Comparison of ENCODE assay signal across 11 cellular contexts in the genomic region with DNA sequence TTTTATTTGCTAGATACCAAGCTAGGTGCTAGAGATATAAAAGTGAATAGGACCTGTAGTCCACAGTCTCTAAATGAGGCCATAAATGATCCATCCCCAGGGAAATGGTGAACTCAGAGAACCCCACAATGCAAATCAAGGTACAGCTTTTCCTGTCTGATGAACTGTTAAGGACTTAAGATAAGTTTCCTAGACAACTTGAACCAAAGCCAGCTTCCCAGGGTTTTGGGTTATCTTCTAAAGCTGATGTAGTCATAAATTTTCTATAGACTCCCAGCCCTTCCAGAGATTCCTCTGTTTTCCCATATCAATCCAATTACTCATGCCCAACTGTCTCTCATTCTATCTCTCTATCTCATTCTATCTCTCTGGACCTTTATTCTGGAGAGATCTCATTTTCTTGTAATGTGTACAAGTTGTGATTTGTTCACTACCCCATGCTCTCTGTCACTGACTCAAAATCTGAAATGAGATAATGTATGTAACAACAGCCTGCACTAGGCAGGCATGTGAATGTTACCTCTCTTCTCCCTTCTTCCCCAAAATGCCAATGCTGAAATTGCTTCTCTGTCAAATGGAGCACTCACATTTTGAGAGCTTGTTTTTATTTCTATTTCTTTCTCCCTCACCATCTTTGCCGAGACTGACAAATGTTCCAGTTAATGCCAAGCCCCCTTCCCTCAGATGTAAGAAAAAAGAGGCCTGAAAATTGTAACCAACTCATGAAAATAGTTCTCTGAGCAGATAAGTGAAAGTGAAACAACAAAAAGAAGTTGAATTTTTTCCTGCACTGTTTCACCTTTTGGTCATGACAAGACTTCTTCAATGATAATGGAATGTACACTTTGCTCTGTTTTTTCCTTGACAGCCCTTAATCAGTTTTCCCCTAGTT.
A peak's percentile ranks its signal among the peaks of the same experiment; 100 is the strongest.
DNase-seq lines count a peak whose midpoint lies in the region; ATAC-seq and TF ChIP-seq lines count a peak whose summit lies in the region.
"Had no signal": no experiment of that assay in that cellular context is flagged by ENCODE, and none has a peak within 500 bp of the region (broad histone marks: within the 10 kb centered on the region; RNA-seq: fewer than 3 reads in every experiment).

No MANE protein-coding gene starts in this region.

- H3K27ac ChIP-seq in right cardiac atrium (ENCODE audit: low read length): peak overlapping the region; percentile 57
- H3K27ac ChIP-seq in tibial artery: peak overlapping the region; percentile 25 to 41
- H3K27ac ChIP-seq in endodermal cell (ENCODE audit: low read depth, low read length): no peak overlapping the region
- H3K27ac ChIP-seq: body of pancreas, vagina had no signal

- WGBS in right cardiac atrium: 23% methylated on average over 1 of the region's 1 CpG
- WGBS in endodermal cell (ENCODE audit: insufficient coverage in 1 of 2, insufficient read length in 1 of 2), 2 experiments: 91% methylated on average over 1 of the region's 1 CpG; no CpG with 5 or more reads in 1 of the 2 experiments

- H3K9ac ChIP-seq in endodermal cell (ENCODE audit: extremely low read depth, low read length, poor library complexity, severe bottlenecking): no peak overlapping the region

- ATAC-seq in right cardiac atrium (no peak), Right ventricle myocardium inferior (no peak), HG02938 (IDR thresholded peaks at IDR 0.05; ENCODE audit: unreplicated experiment) (peak; percentile 70), left ventricle myocardium superior (no peak)
- ATAC-seq in activated naive CD8-positive, alpha-beta T cell treated with anti-CD3 and anti-CD28 coated beads, Interleukin-2, amount 50 U/mL, for 24 hours: peak; percentile 22

- H3K27me3 Mint-ChIP-seq in activated naive CD8-positive, alpha-beta T cell treated with anti-CD3 and anti-CD28 coated beads, Interleukin-2, amount 50 U/mL, for 24 hours: no peaks in the 10 kb centered on the region
- H3K27me3 Mint-ChIP-seq in endodermal cell (ENCODE audit: insufficient read depth): no peaks in the 10 kb centered on the region
- H3K27me3 Mint-ChIP-seq: naive B cell had no signal

- H3K27me3 ChIP-seq in right cardiac atrium (ENCODE audit: control insufficient read depth, insufficient read depth) (no peaks in the 10 kb centered on the region), tibial artery (no peaks in the 10 kb centered on the region), endodermal cell (ENCODE audit: control insufficient read depth, insufficient read depth, low read length, poor library complexity, severe bottlenecking) (no peaks in the 10 kb centered on the region)
- H3K27me3 ChIP-seq: body of pancreas, vagina had no signal

- intact Hi-C loops in right cardiac atrium (cut with DNase I): no loop called here
- intact Hi-C loops in Right ventricle myocardium inferior (cut with DNase I): no loop called here
- intact Hi-C loops in tibial artery (cut with DNase I; ENCODE audit: low total_unique reads): no loop called here
- intact Hi-C loops in left ventricle myocardium superior (cut with micrococcal nuclease): no loop called here

- H3K4me1 Mint-ChIP-seq in activated naive CD8-positive, alpha-beta T cell treated with anti-CD3 and anti-CD28 coated beads, Interleukin-2, amount 50 U/mL, for 24 hours: peaks cover 13% of the 10 kb centered on the region
- H3K4me1 Mint-ChIP-seq in endodermal cell: peaks cover 8% of the 10 kb centered on the region

- H3K36me3 Mint-ChIP-seq in activated naive CD8-positive, alpha-beta T cell treated with anti-CD3 and anti-CD28 coated beads, Interleukin-2, amount 50 U/mL, for 24 hours (ENCODE audit: low read depth): no peaks in the 10 kb centered on the region
- H3K36me3 Mint-ChIP-seq in endodermal cell (ENCODE audit: low read depth): no peaks in the 10 kb centered on the region
- H3K36me3 Mint-ChIP-seq: naive B cell had no signal

- H3K9me3 ChIP-seq in right cardiac atrium (ENCODE audit: control insufficient read depth, low read length): no peaks in the 10 kb centered on the region
- no peaks in the 10 kb centered on the region for H3K9me3 ChIP-seq in tibial artery
- no peaks in the 10 kb centered on the region for H3K9me3 ChIP-seq in endodermal cell (ENCODE audit: control insufficient read depth, low read length)
- H3K9me3 ChIP-seq: body of pancreas, vagina had no signal

- no peaks in the 10 kb centered on the region for H3K9me3 Mint-ChIP-seq in activated naive CD8-positive, alpha-beta T cell treated with anti-CD3 and anti-CD28 coated beads, Interleukin-2, amount 50 U/mL, for 24 hours
- no peaks in the 10 kb centered on the region for H3K9me3 Mint-ChIP-seq in endodermal cell

- H3K4me3 Mint-ChIP-seq in activated naive CD8-positive, alpha-beta T cell treated with anti-CD3 and anti-CD28 coated beads, Interleukin-2, amount 50 U/mL, for 24 hours: peak overlapping the region; percentile 24
- no peak overlapping the region for H3K4me3 Mint-ChIP-seq in endodermal cell
- H3K4me3 Mint-ChIP-seq: naive B cell had no signal

- H3K4me1 ChIP-seq in right cardiac atrium (ENCODE audit: control insufficient read depth, insufficient read depth, low read length) (peaks cover 9% of the 10 kb centered on the region), tibial artery (peaks cover 0 to 18% (median 6%) of the 10 kb centered on the region in 4 donors), endodermal cell (ENCODE audit: control insufficient read depth, insufficient read depth, low read length) (no peaks in the 10 kb centered on the region)
- H3K4me1 ChIP-seq: body of pancreas had no signal

- DNase-seq in right cardiac atrium (no peak), Right ventricle myocardium inferior (ENCODE audit: missing footprints) (no peak), tibial artery (no peak), endodermal cell (no peak), cortex of kidney (lab: John Stamatoyannopoulos, UW) (no peak), left ventricle myocardium superior (no peak)
- DNase-seq in activated naive CD8-positive, alpha-beta T cell treated with anti-CD3 and anti-CD28 coated beads, Interleukin-2, amount 50 U/mL, for 24 hours: no peak
- DNase-seq: naive B cell had no signal

- TF ChIP-seq CTCF in tibial artery (IDR thresholded peaks at IDR 0.05) (no peak), endodermal cell (conservative IDR thresholded peaks at IDR 0.05) (no peak)

- H3K27ac Mint-ChIP-seq in activated naive CD8-positive, alpha-beta T cell treated with anti-CD3 and anti-CD28 coated beads, Interleukin-2, amount 50 U/mL, for 24 hours: peak overlapping the region; percentile 41
- H3K27ac Mint-ChIP-seq in endodermal cell: no peak overlapping the region

- H3K36me3 ChIP-seq in tibial artery (no peaks in the 10 kb centered on the region), endodermal cell (ENCODE audit: control insufficient read depth, insufficient read depth, low read length) (no peaks in the 10 kb centered on the region)
- H3K36me3 ChIP-seq: vagina had no signal

- H3K4me3 ChIP-seq in right cardiac atrium (ENCODE audit: low read length) (no peak overlapping the region), tibial artery (peak overlapping the region in 1 of 2 donors; percentile 13), endodermal cell (ENCODE audit: low read length) (no peak overlapping the region)
- H3K4me3 ChIP-seq: body of pancreas, vagina had no signal

Comparison
In these comparisons a context has a peak if more than half of its experiments do, and no peak if none do; other contexts are left out.
1. ATAC-seq: peak in HG02938 (single experiment) and activated naive CD8-positive, alpha-beta T cell treated with anti-CD3 and anti-CD28 coated beads, Interleukin-2, amount 50 U/mL, for 24 hours (single experiment); none in right cardiac atrium (0 of 2), Right ventricle myocardium inferior (single experiment) and left ventricle myocardium superior (single experiment).